Comparison of ENCODE assay signal across 35 cellular contexts in the genomic region with DNA sequence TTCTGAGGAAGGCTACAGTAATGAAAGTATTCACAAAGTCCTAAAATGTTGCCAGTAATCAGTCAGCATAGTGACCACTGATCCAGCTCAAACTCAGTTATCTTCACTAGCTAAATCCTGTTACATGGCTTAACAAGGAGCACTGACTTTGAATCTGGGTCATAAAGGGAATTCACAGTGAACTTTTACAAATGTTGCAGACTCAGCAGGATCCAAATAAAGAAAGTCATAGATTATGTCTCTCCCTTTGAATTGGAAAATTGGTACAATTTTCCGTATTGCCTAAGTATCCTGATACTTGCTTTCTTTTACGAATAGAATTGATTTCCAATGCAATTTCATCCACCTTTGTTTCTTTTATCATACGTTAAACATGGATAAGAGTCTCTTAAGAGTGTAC.
"Had no signal": no experiment of that assay in that cellular context is flagged by ENCODE, and none has a peak within 500 bp of the region (broad histone marks: within the 10 kb centered on the region; RNA-seq: fewer than 3 reads in every experiment).

No MANE protein-coding gene starts in this region.

- H2AFZ ChIP-seq: hepatocyte had no signal

- H3K4me1 ChIP-seq: esophagus squamous epithelium, gastroesophageal sphincter, heart right ventricle had no signal

- H3K9me3 Mint-ChIP-seq: activated B cell treated with CpG ODN at 0.5 μM for 24 hours; central memory CD8-positive, alpha-beta T cell; dendritic cell treated with granulocyte-macrophage colony-stimulating factor and Interleukin-4, amounts not matched to agents 40 ng/mL and 50 ng/mL, for 4 days had no signal

- H3K4me3 ChIP-seq: coronary artery, dorsolateral prefrontal cortex, esophagus squamous epithelium, gastroesophageal sphincter, heart right ventricle, hepatocyte had no signal

- H3K27me3 Mint-ChIP-seq: activated B cell treated with CpG ODN at 0.5 μM for 24 hours; activated CD8-positive, alpha-beta T cell treated with anti-CD3 and anti-CD28 coated beads for 36 hours; activated naive CD8-positive, alpha-beta T cell; activated T-helper 17 cell treated with anti-CD3 and anti-CD28 coated beads, Interleukin-2, amount 50 U/mL, for 72 hours; central memory CD8-positive, alpha-beta T cell; dendritic cell treated with granulocyte-macrophage colony-stimulating factor and Interleukin-4, amounts not matched to agents 40 ng/mL and 50 ng/mL, for 4 days had no signal

- H3K4me1 Mint-ChIP-seq: activated B cell treated with CpG ODN at 0.5 μM for 24 hours; activated T-helper 17 cell treated with anti-CD3 and anti-CD28 coated beads, Interleukin-2, amount 50 U/mL, for 72 hours; central memory CD8-positive, alpha-beta T cell had no signal

- DNase-seq: activated B cell treated with CpG ODN at 0.5 μM for 24 hours; activated CD4-positive, alpha-beta T cell treated with anti-CD3 and anti-CD28 coated beads for 48 hours; activated CD4-positive, alpha-beta T cell treated with anti-CD3 and anti-CD28 coated beads, Interleukin-2, amount 50 U/mL, for 1 hour; activated CD4-positive, alpha-beta T cell treated with anti-CD3 and anti-CD28 coated beads, Interleukin-2, amount 50 U/mL, for 48 hours; activated CD8-positive, alpha-beta memory T cell treated with anti-CD3 and anti-CD28 coated beads for 24 hours; activated CD8-positive, alpha-beta T cell treated with anti-CD3 and anti-CD28 coated beads for 36 hours; activated effector memory CD4-positive, alpha-beta T cell treated with Interleukin-2 at 50 U/mL for 16 hours; activated gamma-delta T cell treated with Interleukin-2 at 50 U/mL for 16 hours; activated naive CD4-positive, alpha-beta T cell treated with anti-CD3 and anti-CD28 coated beads, Interleukin-2, amount 50 U/mL, for 16 hours; activated naive CD4-positive, alpha-beta T cell treated with Interleukin-2 at 50 U/mL for 16 hours; activated T-cell treated with anti-CD3 and anti-CD28 coated beads, Interleukin-2, amount 50 U/mL, for 4 hours; amniotic stem cell; anterior cingulate cortex; brain microvascular endothelial cell; dorsolateral prefrontal cortex; effector memory CD4-positive, alpha-beta T cell; esophagus squamous epithelium; foreskin melanocyte; heart right ventricle; T1000; WERI-Rb-1 had no signal

- H3K9me3 ChIP-seq: esophagus squamous epithelium, gastroesophageal sphincter, heart right ventricle had no signal

- H3K27ac ChIP-seq: brain microvascular endothelial cell, coronary artery, dorsolateral prefrontal cortex, epithelial cell of prostate, esophagus squamous epithelium, gastroesophageal sphincter, heart right ventricle, hepatocyte, WERI-Rb-1 had no signal

- H3K79me2 ChIP-seq: hepatocyte had no signal

- H3K27ac Mint-ChIP-seq: activated B cell treated with CpG ODN at 0.5 μM for 24 hours; activated CD8-positive, alpha-beta T cell treated with anti-CD3 and anti-CD28 coated beads for 36 hours; activated naive CD8-positive, alpha-beta T cell; activated T-helper 17 cell treated with anti-CD3 and anti-CD28 coated beads, Interleukin-2, amount 50 U/mL, for 72 hours; dendritic cell treated with granulocyte-macrophage colony-stimulating factor and Interleukin-4, amounts not matched to agents 40 ng/mL and 50 ng/mL, for 4 days; T-helper 2 cell treated with Interferon-gamma antibody and Interleukin-4, amounts not matched to agents 5 μg/mL and 100 μg/mL, for 36 hours had no signal

- FAIRE-seq: astrocyte, bronchial epithelial cell, endometrium, endothelial cell of umbilical vein had no signal

- ATAC-seq: activated CD4-positive, CD25-positive, alpha-beta regulatory T cell treated with anti-CD3 and anti-CD28 coated beads, Interleukin-2, amount 50 U/mL, for 24 hours; activated CD8-positive, alpha-beta T cell treated with anti-CD3 and anti-CD28 coated beads for 36 hours; activated T-cell treated with anti-CD3 and anti-CD28 coated beads, Interleukin-2, amount 50 U/mL, for 4 hours; activated T-helper 17 cell treated with anti-CD3 and anti-CD28 coated beads, Interleukin-2, amount 50 U/mL, for 72 hours; gastroesophageal sphincter; heart right ventricle had no signal

- H3K36me3 ChIP-seq: brain microvascular endothelial cell, esophagus squamous epithelium, gastroesophageal sphincter, heart right ventricle, WERI-Rb-1 had no signal

- H3K4me2 ChIP-seq: hepatocyte had no signal

- H3K4me3 Mint-ChIP-seq: activated B cell treated with CpG ODN at 0.5 μM for 24 hours; activated CD8-positive, alpha-beta T cell treated with anti-CD3 and anti-CD28 coated beads for 36 hours; activated naive CD8-positive, alpha-beta T cell; activated T-cell treated with anti-CD3 and anti-CD28 coated beads, Interleukin-2, amount 50 U/mL, for 4 hours; activated T-helper 17 cell treated with anti-CD3 and anti-CD28 coated beads, Interleukin-2, amount 50 U/mL, for 72 hours; central memory CD8-positive, alpha-beta T cell; dendritic cell treated with granulocyte-macrophage colony-stimulating factor and Interleukin-4, amounts not matched to agents 40 ng/mL and 50 ng/mL, for 4 days; T-helper 2 cell treated with Interferon-gamma antibody and Interleukin-4, amounts not matched to agents 5 μg/mL and 100 μg/mL, for 36 hours had no signal

- H3K27me3 ChIP-seq: brain microvascular endothelial cell, dorsolateral prefrontal cortex, esophagus squamous epithelium, gastroesophageal sphincter, heart right ventricle, hepatocyte had no signal

- H3K36me3 Mint-ChIP-seq: activated naive CD8-positive, alpha-beta T cell had no signal
